Comparison of ENCODE assay signal across 1 cellular context in genomic region chr11:56404393-56404792, GRCh38.
TF ChIP-seq lines count a peak whose summit lies in the region.

No MANE protein-coding gene starts in this region.

TF ChIP-seq in HepG2, 621 proteins besides CTCF, POLR2A, EP300 and RAD21:
- TF ChIP-seq CEBPB (IDR thresholded peaks at IDR 0.05; ENCODE audit: borderline replicate concordance, low read depth, low read length) (0 out of 2 replicates have a peak, but pooled peaks have one; percentile 18), ZFP37 (CRISPR knock-in tag; IDR thresholded peaks at IDR 0.05; ENCODE audit: borderline replicate concordance) (no peak), ZUFSP (CRISPR knock-in tag; IDR thresholded peaks at IDR 0.05; ENCODE audit: borderline replicate concordance) (no peak), SMARCE1 (IDR thresholded peaks at IDR 0.05; ENCODE audit: borderline replicate concordance) (no peak), ELK4 (CRISPR knock-in tag; IDR thresholded peaks at IDR 0.05; ENCODE audit: borderline replicate concordance) (no peak), ZNF274 (CRISPR knock-in tag; IDR thresholded peaks at IDR 0.05) (no peak), ZNF18 (CRISPR knock-in tag; IDR thresholded peaks at IDR 0.05; ENCODE audit: insufficient replicate concordance) (no peak)
TF ChIP-seq in HepG2: peak in this region for 1.
